ENCODE assay signal across 13 cellular contexts in the genomic region with DNA sequence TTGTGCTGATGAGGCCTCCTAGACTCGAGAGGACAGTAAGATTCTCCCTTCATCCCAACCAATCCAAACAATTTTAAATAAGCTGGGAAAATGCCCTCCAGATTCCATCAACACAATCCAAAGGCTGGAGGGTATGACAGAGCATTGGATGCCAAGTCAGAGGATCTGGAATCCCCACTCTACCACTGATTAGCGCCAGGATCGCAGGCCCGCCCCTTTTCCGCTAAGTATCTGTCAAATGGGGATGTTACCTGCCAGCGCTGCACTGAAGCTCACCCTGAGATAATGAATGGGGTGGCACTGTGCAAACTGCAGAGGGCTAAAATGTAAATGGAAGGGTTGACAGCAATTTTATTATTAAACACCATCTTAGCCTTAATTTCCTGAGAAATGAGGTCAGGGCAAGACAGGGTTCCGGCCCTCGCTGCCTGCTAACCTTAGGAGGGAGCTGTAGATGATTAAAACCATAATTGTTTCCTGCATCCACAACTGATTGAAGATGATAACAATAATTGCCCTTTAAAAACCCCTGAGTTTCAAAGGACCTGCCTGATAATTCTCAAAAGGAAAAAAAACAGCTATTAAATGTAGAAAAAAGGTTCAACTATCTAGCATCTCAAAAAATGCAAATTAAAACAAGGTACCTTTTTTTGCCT. TPM values are rescaled to one million over a fixed set of nuclear protein-coding genes. Genes with fewer than 3 reads are reported as not detected.
DNase-seq lines count a peak whose midpoint lies in the region; ATAC-seq and TF ChIP-seq lines count a peak whose summit lies in the region.
"Had no signal": no experiment of that assay in that cellular context is flagged by ENCODE, and none has a peak within 500 bp of the region (broad histone marks: within the 10 kb centered on the region; RNA-seq: fewer than 3 reads in every experiment).

No MANE protein-coding gene starts in this region.

- no peak overlapping the region for H3K4me3 Mint-ChIP-seq in mesothelial cell of epicardium
- H3K4me3 Mint-ChIP-seq in stimulated activated naive CD8-positive, alpha-beta T cell treated with anti-CD3 and anti-CD28 coated beads, Interleukin-15, amount 100 ng/mL, for 72 hours, result no peak overlapping the region
- H3K4me3 Mint-ChIP-seq: CD14-positive monocyte; CD8-positive, alpha-beta T cell had no signal

- no peaks in the 10 kb centered on the region for H3K79me2 ChIP-seq in Loucy (ENCODE audit: insufficient read depth, low read length)

- peaks cover 40% of the 10 kb centered on the region for H3K36me3 Mint-ChIP-seq in mesothelial cell of epicardium

- H3K9ac ChIP-seq in Loucy (ENCODE audit: low read depth, low read length, poor library complexity, severe bottlenecking), result no peak overlapping the region
- H3K9ac ChIP-seq: GM23248 had no signal

- no peaks in the 10 kb centered on the region for H3K4me1 Mint-ChIP-seq in mesothelial cell of epicardium
- H3K4me1 Mint-ChIP-seq in stimulated activated naive CD8-positive, alpha-beta T cell treated with anti-CD3 and anti-CD28 coated beads, Interleukin-15, amount 100 ng/mL, for 72 hours, result no peaks in the 10 kb centered on the region

- H4K20me1 ChIP-seq in Loucy (ENCODE audit: insufficient read depth, low read length, poor library complexity, severe bottlenecking), result no peaks in the 10 kb centered on the region

- no peak for TF ChIP-seq CTCF in BE2C (IDR thresholded peaks at IDR 0.05; ENCODE audit: low read depth, low read length)
- no peak for TF ChIP-seq CTCF in Loucy (conservative IDR thresholded peaks at IDR 0.05; ENCODE audit: low read length)
- TF ChIP-seq CTCF in mesothelial cell of epicardium (IDR thresholded peaks at IDR 0.05; ENCODE audit: unreplicated experiment), result no peak

- H3K4me3 ChIP-seq in BE2C (ENCODE audit: low read depth, low read length) (no peak overlapping the region), Loucy (ENCODE audit: low read length, poor library complexity, severe bottlenecking) (peak overlapping the region; percentile 22), SJCRH30 (no peak overlapping the region)
- H3K4me3 ChIP-seq: GM23248 had no signal

- peak overlapping the region; percentile 56 for H3K4me2 ChIP-seq in Loucy (ENCODE audit: low read depth, low read length, poor library complexity, severe bottlenecking)

- H3K27me3 ChIP-seq in BE2C (no peaks in the 10 kb centered on the region), Loucy (ENCODE audit: insufficient read depth, low read length, poor library complexity, severe bottlenecking) (no peaks in the 10 kb centered on the region), SJCRH30 (no peaks in the 10 kb centered on the region)

- ATAC-seq in SK-N-SH treated with all-trans-retinoic acid at 6 μM for 48 hours (no peak), GM18511 (IDR thresholded peaks at IDR 0.05; ENCODE audit: unreplicated experiment) (no peak)
- ATAC-seq in stimulated activated naive CD8-positive, alpha-beta T cell treated with anti-CD3 and anti-CD28 coated beads, Interleukin-15, amount 100 ng/mL, for 72 hours, result no peak
- ATAC-seq: CD8-positive, alpha-beta T cell; HCT116 had no signal

- peaks cover 7% of the 10 kb centered on the region for H3K4me1 ChIP-seq in BE2C
- peaks cover 45% of the 10 kb centered on the region for H3K4me1 ChIP-seq in Loucy (ENCODE audit: insufficient read depth, low read length, poor library complexity, severe bottlenecking)
- no peaks in the 10 kb centered on the region for H3K4me1 ChIP-seq in SJCRH30

- no peaks in the 10 kb centered on the region for H3K9me3 ChIP-seq in BE2C
- H3K9me3 ChIP-seq in Loucy (ENCODE audit: insufficient read depth, low read depth, low read length), result no peaks in the 10 kb centered on the region
- H3K9me3 ChIP-seq in SJCRH30 (replicated peaks), result no peaks in the 10 kb centered on the region

- H3F3A ChIP-seq in Loucy (ENCODE audit: low read depth), result peaks cover 11% of the 10 kb centered on the region

- no peak overlapping the region for H3K27ac ChIP-seq in SJCRH30
- H3K27ac ChIP-seq: GM23248 had no signal

- H2AFZ ChIP-seq in Loucy (ENCODE audit: low read length), result no peak overlapping the region
- H2AFZ ChIP-seq: GM23248 had no signal

- DNase-seq in BE2C (peak; percentile 37), mesothelial cell of epicardium (ENCODE audit: low spot score in 2 of 2, unreplicated experiment in 2 of 2) (no peak), SJCRH30 (no peak)
- no peak for DNase-seq in stimulated activated naive CD8-positive, alpha-beta T cell treated with anti-CD3 and anti-CD28 coated beads, Interleukin-15, amount 100 ng/mL, for 72 hours
- DNase-seq: CD8-positive, alpha-beta T cell; COR-L47; DND-41; GM23248 had no signal

- peak overlapping the region; percentile 12 for H3K27ac Mint-ChIP-seq in mesothelial cell of epicardium
- no peak overlapping the region for H3K27ac Mint-ChIP-seq in stimulated activated naive CD8-positive, alpha-beta T cell treated with anti-CD3 and anti-CD28 coated beads, Interleukin-15, amount 100 ng/mL, for 72 hours
- H3K27ac Mint-ChIP-seq: CD14-positive monocyte; CD8-positive, alpha-beta T cell had no signal

- H3K27me3 Mint-ChIP-seq in mesothelial cell of epicardium (ENCODE audit: low read depth), result no peaks in the 10 kb centered on the region
- no peaks in the 10 kb centered on the region for H3K27me3 Mint-ChIP-seq in stimulated activated naive CD8-positive, alpha-beta T cell treated with anti-CD3 and anti-CD28 coated beads, Interleukin-15, amount 100 ng/mL, for 72 hours

- peaks cover 20% of the 10 kb centered on the region for H3K9me3 Mint-ChIP-seq in mesothelial cell of epicardium
- peaks cover 7 to 12% of the 10 kb centered on the region in 2 donors for H3K9me3 Mint-ChIP-seq in stimulated activated naive CD8-positive, alpha-beta T cell treated with anti-CD3 and anti-CD28 coated beads, Interleukin-15, amount 100 ng/mL, for 72 hours

- H3K36me3 ChIP-seq in BE2C (no peaks in the 10 kb centered on the region), Loucy (ENCODE audit: insufficient read depth, low read length) (no peaks in the 10 kb centered on the region), SJCRH30 (peaks cover 5% of the 10 kb centered on the region; the same call in 1 of the 2 replicates)

- no peaks in the 10 kb centered on the region for H3K9me2 ChIP-seq in Loucy (replicated peaks; ENCODE audit: low read depth, low read length)

TF ChIP-seq in SK-N-SH treated with all-trans-retinoic acid at 6 μM for 48 hours, 23 proteins besides CTCF, POLR2A, EP300 and RAD21:
- TF ChIP-seq TCF4 (CRISPR knock-in tag; IDR thresholded peaks at IDR 0.05; ENCODE audit: borderline replicate concordance), result peak; percentile 60
- no peak for TF ChIP-seq CSDC2 (CRISPR knock-in tag; IDR thresholded peaks at IDR 0.05)
- no peak for TF ChIP-seq ZFP30 (CRISPR knock-in tag; IDR thresholded peaks at IDR 0.05)

RNA-seq across cellular contexts. Expression of a gene that starts 31.6 kb away (rescaled TPM):
- 1.1 TPM for polyA plus RNA-seq in BE2C (2012; ENCODE audit: insufficient read depth, insufficient read length, low read depth)
- 0.25 to 0.74 TPM (median 0.55 TPM) in 3 replicates for total RNA-seq in mesothelial cell of epicardium
- total RNA-seq in SJCRH30 (2014; rRNA removed; shearing (Covaris generic)), result not detected in 2 replicates
- total RNA-seq: CD8-positive, alpha-beta T cell had no signal
- polyA plus RNA-seq: CD14-positive monocyte had no signal

RNA-seq across cellular contexts. Expression of a gene that starts 56.0 kb away (rescaled TPM):
- 10.9 TPM for polyA plus RNA-seq in BE2C (2012; ENCODE audit: insufficient read depth, insufficient read length, low read depth)
- total RNA-seq in mesothelial cell of epicardium, result 40.5 to 48.6 TPM (median 42.0 TPM) in 3 replicates
- total RNA-seq in SJCRH30 (2014; rRNA removed; shearing (Covaris generic)), result 29.2 and 32.0 TPM in 2 replicates
